1 cellular context compared by ENCODE assay signal in genomic region chr2:17309741-17310339, GRCh38.
A peak's percentile ranks its signal among the peaks of the same experiment; 100 is the strongest.
TF ChIP-seq lines count a peak whose summit lies in the region.

No MANE protein-coding gene starts in this region.

TF ChIP-seq in HepG2, 621 proteins besides CTCF, POLR2A, EP300 and RAD21 (continued from another document and continues in another):
- TF ChIP-seq ZNF609 (CRISPR knock-in tag; IDR thresholded peaks at IDR 0.05; ENCODE audit: borderline replicate concordance) (no peak), RERE (CRISPR knock-in tag; IDR thresholded peaks at IDR 0.05; ENCODE audit: low read depth) (no peak), SP5 (CRISPR knock-in tag; IDR thresholded peaks at IDR 0.05; ENCODE audit: borderline replicate concordance, low read depth) (no peak), MIER2 (CRISPR knock-in tag; IDR thresholded peaks at IDR 0.05) (peak; percentile 50; the same call in 1 of the 2 replicates), ZNF850 (CRISPR knock-in tag; conservative IDR thresholded peaks at IDR 0.05) (no peak), SMAD3 (CRISPR knock-in tag; IDR thresholded peaks at IDR 0.05) (peak; percentile 79; the same call in 1 of the 2 replicates), TSC22D2 (CRISPR knock-in tag; IDR thresholded peaks at IDR 0.05; ENCODE audit: borderline replicate concordance) (no peak), HNRNPLL (IDR thresholded peaks at IDR 0.05; ENCODE audit: low read depth, low read length, poor library complexity, severe bottlenecking) (no peak), JUNB (CRISPR knock-in tag; IDR thresholded peaks at IDR 0.05; ENCODE audit: borderline replicate concordance) (no peak), ARID5B (CRISPR knock-in tag; IDR thresholded peaks at IDR 0.05) (peak; percentile 47), PRDM15 (CRISPR knock-in tag; IDR thresholded peaks at IDR 0.05) (no peak), GABPA (IDR thresholded peaks at IDR 0.05; ENCODE audit: low read depth, low read length) (no peak), GABPA (CRISPR knock-in tag; IDR thresholded peaks at IDR 0.05; ENCODE audit: low read depth) (0 out of 2 replicates have a peak, but pooled peaks have one; percentile 29), RFXANK (CRISPR knock-in tag; IDR thresholded peaks at IDR 0.05) (no peak), RXRB (CRISPR knock-in tag; IDR thresholded peaks at IDR 0.05; ENCODE audit: borderline replicate concordance) (peak; percentile 27; the same call in 1 of the 2 replicates), NFRKB (IDR thresholded peaks at IDR 0.05) (no peak), ZNF777 (CRISPR knock-in tag; IDR thresholded peaks at IDR 0.05) (peak; percentile 80), GFI1 (CRISPR knock-in tag; IDR thresholded peaks at IDR 0.05; ENCODE audit: borderline replicate concordance) (no peak), HMG20A (CRISPR knock-in tag; IDR thresholded peaks at IDR 0.05; ENCODE audit: borderline replicate concordance) (no peak), CREB3 (CRISPR knock-in tag; IDR thresholded peaks at IDR 0.05) (no peak), THAP7 (CRISPR knock-in tag; IDR thresholded peaks at IDR 0.05) (no peak), SYNCRIP (IDR thresholded peaks at IDR 0.05; ENCODE audit: insufficient read depth, low read depth, low read length) (no peak), LCORL (IDR thresholded peaks at IDR 0.05) (no peak), LCORL (CRISPR knock-in tag; IDR thresholded peaks at IDR 0.05) (no peak), ZBTB26 (CRISPR knock-in tag; IDR thresholded peaks at IDR 0.05; ENCODE audit: borderline replicate concordance) (no peak), SPEN (CRISPR knock-in tag; IDR thresholded peaks at IDR 0.05; ENCODE audit: low read depth) (peak; percentile 57; the same call in 1 of the 2 replicates), ZNF343 (CRISPR knock-in tag; IDR thresholded peaks at IDR 0.05) (no peak), JARID2 (CRISPR knock-in tag; IDR thresholded peaks at IDR 0.05; ENCODE audit: insufficient replicate concordance) (no peak), POLR2AphosphoS2 (IDR thresholded peaks at IDR 0.05; ENCODE audit: low read depth, low read length) (no peak), GTF3A (CRISPR knock-in tag; conservative IDR thresholded peaks at IDR 0.05) (no peak), THRA (CRISPR knock-in tag; IDR thresholded peaks at IDR 0.05; ENCODE audit: borderline replicate concordance) (peak; percentile 56; the same call in 1 of the 2 replicates), ATF3 (CRISPR knock-in tag; IDR thresholded peaks at IDR 0.05) (no peak), ZNF180 (CRISPR knock-in tag; IDR thresholded peaks at IDR 0.05; ENCODE audit: borderline replicate concordance, low read depth) (no peak), ZNF672 (CRISPR knock-in tag; IDR thresholded peaks at IDR 0.05) (no peak), HMGA1 (CRISPR knock-in tag; conservative IDR thresholded peaks at IDR 0.05) (no peak), TGIF2 (CRISPR knock-in tag; IDR thresholded peaks at IDR 0.05) (no peak)
